In genomic region chr1:155012760-155013602, GRCh38 we compare ENCODE assay signal across 1 cellular context.
TF ChIP-seq lines count a peak whose summit lies in the region.

No MANE protein-coding gene starts in this region.

TF ChIP-seq in HepG2, 621 proteins besides CTCF, POLR2A, EP300 and RAD21:
- 0 out of 2 replicates have a peak, but pooled peaks have one; percentile 27 for TF ChIP-seq ZFP90 (CRISPR knock-in tag; IDR thresholded peaks at IDR 0.05; ENCODE audit: borderline replicate concordance)
- TF ChIP-seq STAT5B (CRISPR knock-in tag; IDR thresholded peaks at IDR 0.05), result no peak
- TF ChIP-seq ZGPAT (CRISPR knock-in tag; IDR thresholded peaks at IDR 0.05), result no peak
- TF ChIP-seq ZFY (CRISPR knock-in tag; IDR thresholded peaks at IDR 0.05), result no peak
- TF ChIP-seq RBFOX2 (IDR thresholded peaks at IDR 0.05; ENCODE audit: low read depth, low read length), result no peak
- TF ChIP-seq PCBP2 (optimal IDR thresholded peaks at IDR 0.05; ENCODE audit: low read depth, low read length, poor library complexity, severe bottlenecking), result no peak
- TF ChIP-seq NRL (CRISPR knock-in tag; IDR thresholded peaks at IDR 0.05; ENCODE audit: borderline replicate concordance), result no peak
- TF ChIP-seq CBFB (CRISPR knock-in tag; IDR thresholded peaks at IDR 0.05), result no peak
- no peak for TF ChIP-seq NR2F6 (IDR thresholded peaks at IDR 0.05)
- TF ChIP-seq NR2F6 (CRISPR knock-in tag; IDR thresholded peaks at IDR 0.05), result 0 out of 2 replicates have a peak, but pooled peaks have one; percentile 13
- no peak for TF ChIP-seq ZNF414 (CRISPR knock-in tag; IDR thresholded peaks at IDR 0.05)
- no peak for TF ChIP-seq PRDM10 (CRISPR knock-in tag; IDR thresholded peaks at IDR 0.05; ENCODE audit: low read depth)
- TF ChIP-seq KDM3A (CRISPR knock-in tag; IDR thresholded peaks at IDR 0.05; ENCODE audit: low read depth), result no peak
- TF ChIP-seq JDP2 (CRISPR knock-in tag; IDR thresholded peaks at IDR 0.05; ENCODE audit: borderline replicate concordance), result no peak
- TF ChIP-seq MBD4 (IDR thresholded peaks at IDR 0.05; ENCODE audit: borderline replicate concordance, low read length), result no peak
- peak; percentile 23; the same call in 1 of the 2 replicates for TF ChIP-seq ZNF687 (CRISPR knock-in tag; IDR thresholded peaks at IDR 0.05)
- TF ChIP-seq TCF7 (IDR thresholded peaks at IDR 0.05; ENCODE audit: low read depth), result no peak
- no peak for TF ChIP-seq TEAD2 (CRISPR knock-in tag; IDR thresholded peaks at IDR 0.05)
- no peak for TF ChIP-seq EEA1 (CRISPR knock-in tag; IDR thresholded peaks at IDR 0.05; ENCODE audit: borderline replicate concordance)
